In the genomic region with DNA sequence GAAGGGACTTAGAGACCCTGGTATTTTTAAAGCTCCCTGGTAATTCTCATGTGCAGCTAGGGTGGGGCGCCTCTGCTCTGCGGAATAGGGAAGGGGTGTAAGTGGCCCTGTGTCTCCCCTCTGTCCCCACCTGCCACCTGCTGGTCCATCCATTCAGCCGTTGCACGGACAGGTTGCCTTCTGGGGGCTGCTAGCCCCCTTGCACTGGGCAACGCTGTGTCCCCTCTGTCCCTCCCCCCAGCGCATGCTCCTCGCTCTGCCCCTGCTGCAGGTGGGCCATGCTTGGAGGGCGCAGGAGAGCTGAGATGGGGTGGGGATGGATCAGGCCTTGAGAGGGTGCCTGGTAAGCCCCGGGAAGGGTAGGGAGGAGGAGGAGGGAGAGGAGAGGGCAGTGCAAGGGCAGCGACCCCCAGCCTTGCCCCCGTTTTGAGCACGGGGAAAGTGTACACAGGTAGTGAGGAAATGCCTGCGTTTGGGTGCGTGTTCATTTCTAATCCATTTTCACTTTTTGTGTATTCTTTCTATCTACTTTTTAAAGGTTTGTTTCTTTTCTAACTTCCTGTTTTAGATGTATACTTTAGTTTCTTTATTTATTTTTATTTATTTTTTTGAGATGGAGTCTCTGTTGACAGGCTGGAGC, we compare ENCODE assay signal across 24 cellular contexts.
"Had no signal": no experiment of that assay in that cellular context is flagged by ENCODE, and none has a peak within 500 bp of the region (broad histone marks: within the 10 kb centered on the region; RNA-seq: fewer than 3 reads in every experiment).

No MANE protein-coding gene starts in this region.

- H3K4me3 ChIP-seq: hepatocyte, left ventricle myocardium inferior, lung, neural progenitor cell, psoas muscle, right lobe of liver, stomach, uterus had no signal

- H3K27ac Mint-ChIP-seq: endodermal cell; natural killer cell treated with Interleukin-12 subunit alpha and Interleukin-12 subunit beta and Interleukin-15 and Interleukin-18, amount 100 ng/mL, for 72 hours; neural progenitor cell had no signal

- H3K4me2 ChIP-seq: hepatocyte, neural progenitor cell had no signal

- H3K9ac ChIP-seq: neural progenitor cell, parathyroid adenoma had no signal

- H3K27me3 Mint-ChIP-seq: natural killer cell treated with Interleukin-12 subunit alpha and Interleukin-12 subunit beta and Interleukin-15 and Interleukin-18, amount 100 ng/mL, for 72 hours had no signal

- H3K4me3 Mint-ChIP-seq: endodermal cell; natural killer cell treated with Interleukin-12 subunit alpha and Interleukin-12 subunit beta and Interleukin-15 and Interleukin-18, amount 100 ng/mL, for 72 hours; neural progenitor cell had no signal

- H3K4me1 Mint-ChIP-seq: endodermal cell, neural progenitor cell had no signal

- H3K27ac ChIP-seq: hepatocyte, neural progenitor cell, parathyroid adenoma, psoas muscle, right lobe of liver, stomach, uterus had no signal

- H3K36me3 ChIP-seq: left ventricle myocardium inferior, neural progenitor cell, right lobe of liver, stomach, uterus had no signal

- H3K9me3 Mint-ChIP-seq: endodermal cell; natural killer cell treated with Interleukin-12 subunit alpha and Interleukin-12 subunit beta and Interleukin-15 and Interleukin-18, amount 100 ng/mL, for 72 hours; neural progenitor cell had no signal

- H3K79me2 ChIP-seq: hepatocyte, parathyroid adenoma had no signal

- H2AFZ ChIP-seq: hepatocyte, neural progenitor cell, parathyroid adenoma had no signal

- H3K27me3 ChIP-seq: hepatocyte, neural progenitor cell, right lobe of liver, stomach, uterus had no signal

- H3K4me1 ChIP-seq: neural progenitor cell, parathyroid adenoma, psoas muscle, right lobe of liver, uterus had no signal

- DNase-seq: endodermal cell; foreskin melanocyte; kidney; left cardiac atrium; left ventricle myocardium inferior; mesenchymal stem cell; midbrain; occipital lobe; psoas muscle; retina; stimulated activated CD4-positive, alpha-beta T cell treated with anti-CD3 and anti-CD28 coated beads, Interleukin-15, amount 100 ng/mL, for 24 hours; stimulated activated CD4-positive, alpha-beta T cell treated with anti-CD3 and anti-CD28 coated beads, Interleukin-1b, Interleukin-23, amount 100 ng/mL, for 48 hours; stimulated activated CD4-positive, alpha-beta T cell treated with anti-CD3 and anti-CD28 coated beads, Interleukin-4, amount 100 ng/mL, for 4 hours; stimulated activated naive CD4-positive, alpha-beta T cell; stomach; substantia nigra; trophoblast cell; uterus had no signal

- ATAC-seq: natural killer cell treated with Interleukin-12 subunit alpha and Interleukin-12 subunit beta and Interleukin-15 and Interleukin-18, amount 100 ng/mL, for 72 hours; right lobe of liver had no signal

- H3K9me3 ChIP-seq: left ventricle myocardium inferior, psoas muscle, right lobe of liver, stomach, uterus had no signal
